Comparison of ENCODE assay signal across 8 cellular contexts in the genomic region with DNA sequence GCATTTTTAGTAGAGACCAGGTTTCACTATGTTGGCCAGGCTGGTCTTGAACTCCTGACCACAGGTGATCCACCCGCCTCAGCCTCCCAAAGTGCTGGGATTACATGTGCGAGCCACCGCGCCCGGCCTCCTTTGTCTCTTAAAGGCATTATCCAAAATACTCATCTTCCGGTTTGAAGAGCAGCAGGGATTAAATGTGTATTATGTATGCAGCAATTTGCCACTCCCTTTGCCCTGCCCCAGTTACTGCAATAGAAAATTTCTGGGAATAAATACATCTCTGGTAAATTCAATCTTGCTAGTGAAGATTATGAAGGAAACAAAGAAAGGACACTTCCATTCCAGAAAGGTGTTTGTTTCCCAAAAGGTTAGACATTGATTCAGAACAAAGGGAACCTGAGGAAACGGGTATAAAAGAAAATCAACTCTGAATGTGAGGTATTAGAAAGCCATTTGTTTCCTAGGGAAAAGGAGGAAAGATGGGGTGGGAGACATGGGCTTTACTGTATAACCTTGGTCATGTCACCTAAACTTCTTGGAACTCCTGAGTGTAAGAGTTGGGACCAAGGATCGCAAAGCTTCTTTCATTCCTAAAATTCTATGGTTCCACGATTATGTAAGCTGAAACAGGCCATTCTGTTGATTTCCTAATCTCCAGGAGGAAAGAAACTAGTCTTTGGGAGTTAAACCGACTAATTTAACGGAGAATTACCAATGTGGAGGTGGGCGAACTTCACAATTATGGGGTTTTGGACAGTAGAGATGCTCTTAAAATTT. TPM values are rescaled to one million over a fixed set of nuclear protein-coding genes. Genes with fewer than 3 reads are reported as not detected.
DNase-seq lines count a peak whose midpoint lies in the region; TF ChIP-seq lines count a peak whose summit lies in the region.

No MANE protein-coding gene starts in this region.

- H3K9me3 Mint-ChIP-seq in T-helper 1 cell treated with Interleukin-12 subunit alpha and Interleukin-12 subunit beta and Interleukin-4 antibody, amounts not matched to agents 30 μg/mL and 1 μg/mL, for 36 hours: peaks cover under 1% of the 10 kb centered on the region

- H3K4me1 ChIP-seq in sigmoid colon: peaks cover 0 to 23% (median 20%) of the 10 kb centered on the region in 4 donors

- intact Hi-C loops in sigmoid colon (cut with DNase I): loop anchor here (2.0 to 10.0 kb wide), 5 partner anchors 73 to 481 kb away; a partner anchor contains a TSS

- H3K36me3 ChIP-seq in SK-N-MC (ENCODE audit: insufficient read depth, low read length) (no peaks in the 10 kb centered on the region), sigmoid colon (no peaks in the 10 kb centered on the region)

- no peak for DNase-seq in T-helper 1 cell
- no peak for DNase-seq in SK-N-MC (ENCODE audit: low read depth, low spot score)
- DNase-seq in fibroblast of mammary gland (ENCODE audit: low read depth): no peak
- DNase-seq in sigmoid colon: no peak
- no peak for DNase-seq in activated CD4-positive, CD25-positive, alpha-beta regulatory T cell treated with anti-CD3 and anti-CD28 coated beads, Interleukin-2, amount 50 U/mL, for 72 hours
- no peak for DNase-seq in SKM-1 treated with dmso at 0.1 percent for 144 hours (lab: John Stamatoyannopoulos, UW; ENCODE audit: unreplicated experiment)
- DNase-seq in globus pallidus (ENCODE audit: low spot score): no peak

- H3K27ac Mint-ChIP-seq in T-helper 1 cell treated with Interleukin-12 subunit alpha and Interleukin-12 subunit beta and Interleukin-4 antibody, amounts not matched to agents 30 μg/mL and 1 μg/mL, for 36 hours: peak overlapping the region; percentile 97

- no peak for TF ChIP-seq CTCF in fibroblast of mammary gland (conservative IDR thresholded peaks at IDR 0.05; ENCODE audit: control insufficient read depth, insufficient read depth, low read depth, low read length)
- no peak for TF ChIP-seq CTCF in sigmoid colon (IDR thresholded peaks at IDR 0.05)

- H3K27ac ChIP-seq in SK-N-MC (peak overlapping the region; percentile 82), sigmoid colon (peak overlapping the region; percentile 99 to 100 (median 100))

- peak overlapping the region; percentile 96 for H3K9ac ChIP-seq in SK-N-MC (ENCODE audit: insufficient read length)

- H3K4me3 ChIP-seq in SK-N-MC (peak overlapping the region; percentile 88), fibroblast of mammary gland (ENCODE audit: control insufficient read depth, low read depth, low read length) (peak overlapping the region; percentile 67), sigmoid colon (peak overlapping the region; percentile 66 to 97 (median 85))

- 36 to 69% methylated on average over 12 of the region's 12 CpGs for WGBS in sigmoid colon, 2 donors

- no peaks in the 10 kb centered on the region for H3K27me3 ChIP-seq in sigmoid colon

- H3K4me3 Mint-ChIP-seq in T-helper 1 cell treated with Interleukin-12 subunit alpha and Interleukin-12 subunit beta and Interleukin-4 antibody, amounts not matched to agents 30 μg/mL and 1 μg/mL, for 36 hours: peak overlapping the region; percentile 93

- no peak for TF ChIP-seq POLR2A in sigmoid colon (IDR thresholded peaks at IDR 0.05)

- peaks cover 22% of the 10 kb centered on the region for H3K4me1 Mint-ChIP-seq in T-helper 1 cell treated with Interleukin-12 subunit alpha and Interleukin-12 subunit beta and Interleukin-4 antibody, amounts not matched to agents 30 μg/mL and 1 μg/mL, for 36 hours (ENCODE audit: low read depth)

- H3K9me3 ChIP-seq in SK-N-MC (ENCODE audit: low read depth, low read length) (no peaks in the 10 kb centered on the region), sigmoid colon (no peaks in the 10 kb centered on the region)

- H3K36me3 Mint-ChIP-seq in T-helper 1 cell treated with Interleukin-12 subunit alpha and Interleukin-12 subunit beta and Interleukin-4 antibody, amounts not matched to agents 30 μg/mL and 1 μg/mL, for 36 hours (ENCODE audit: low read depth): peaks cover 8% of the 10 kb centered on the region

- no peak for TF ChIP-seq EP300 in sigmoid colon (IDR thresholded peaks at IDR 0.05)

- no peaks in the 10 kb centered on the region for H3K27me3 Mint-ChIP-seq in T-helper 1 cell treated with Interleukin-12 subunit alpha and Interleukin-12 subunit beta and Interleukin-4 antibody, amounts not matched to agents 30 μg/mL and 1 μg/mL, for 36 hours (ENCODE audit: low read depth)

RNA-seq across cellular contexts. Expression of a gene that starts 1.0 kb away (rescaled TPM):
- 100 to 1,000 TPM; 277 to 417 (median 353) TPM for total RNA-seq in sigmoid colon
- polyA plus RNA-seq in sigmoid colon: 10 to 100 TPM; 10.6 to 15.1 (median 12.6) TPM
